Comparison of ENCODE assay signal across 9 cellular contexts in the genomic region with DNA sequence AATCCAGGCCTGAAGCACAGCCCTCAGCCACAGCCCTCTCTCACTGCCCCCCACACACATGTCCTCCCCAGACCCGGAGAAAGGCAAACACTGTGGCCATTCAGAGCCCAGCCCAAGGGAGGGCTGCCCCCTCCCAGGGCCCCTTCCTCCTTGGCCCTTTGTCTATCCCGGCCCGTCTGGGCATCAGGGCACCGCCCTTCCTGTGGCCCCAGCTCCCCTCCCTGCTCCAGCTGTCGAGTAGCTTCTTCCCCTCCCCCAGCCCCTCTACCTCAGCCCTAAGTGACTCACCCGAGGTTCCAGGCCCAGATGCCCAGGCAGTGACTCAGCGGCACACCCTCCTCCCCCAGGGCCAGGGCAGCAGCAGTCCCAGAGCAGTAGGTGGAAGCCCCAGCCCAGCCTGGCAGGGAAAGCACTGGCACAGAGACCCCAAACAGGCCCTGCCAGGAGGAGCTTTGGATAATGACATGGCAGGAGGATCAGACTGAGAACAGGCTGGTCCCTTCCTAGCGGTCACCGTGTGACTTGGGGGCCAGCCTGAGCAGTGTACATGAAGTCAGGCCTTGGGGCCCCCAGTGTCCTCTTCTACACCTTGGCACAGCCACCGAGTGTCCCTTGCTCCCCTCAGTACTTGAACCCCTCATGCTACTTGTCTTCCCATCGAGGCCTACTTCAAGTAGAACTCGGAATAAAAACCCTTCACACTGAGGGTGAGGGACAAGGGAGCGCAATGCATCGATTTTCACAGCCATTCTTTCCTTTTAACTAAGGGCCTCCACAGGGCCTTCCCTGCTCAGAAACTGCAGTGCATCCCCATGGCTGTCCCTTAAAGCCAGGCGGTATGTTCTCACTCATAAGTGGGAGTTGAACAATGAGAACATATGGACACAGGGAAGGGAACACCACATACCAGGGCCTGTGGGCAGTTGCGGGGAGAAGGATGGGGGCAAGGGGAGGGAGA. TPM values are rescaled to one million over a fixed set of nuclear protein-coding genes. Genes with fewer than 3 reads are reported as not detected.
A peak's percentile ranks its signal among the peaks of the same experiment; 100 is the strongest.
DNase-seq lines count a peak whose midpoint lies in the region; ATAC-seq, FAIRE-seq and TF ChIP-seq lines count a peak whose summit lies in the region.
"Had no signal": no experiment of that assay in that cellular context is flagged by ENCODE, and none has a peak within 500 bp of the region (broad histone marks: within the 10 kb centered on the region; RNA-seq: fewer than 3 reads in every experiment).

No MANE protein-coding gene starts in this region.

- H3K9me3 Mint-ChIP-seq in CD4-positive, CD25-positive, alpha-beta regulatory T cell, result no peaks in the 10 kb centered on the region
- H3K9me3 Mint-ChIP-seq: IgD-negative memory B cell had no signal

- H4K20me1 ChIP-seq in OCI-LY3 (ENCODE audit: insufficient read depth, low read length), result no peaks in the 10 kb centered on the region
- no peaks in the 10 kb centered on the region for H4K20me1 ChIP-seq in endothelial cell of umbilical vein (replicated peaks; ENCODE audit: control insufficient read depth, extremely low read depth, insufficient read depth, low read length)

- H3K36me3 ChIP-seq in CD4-positive, CD25-positive, alpha-beta regulatory T cell (ENCODE audit: control insufficient read depth, insufficient read depth, low read length), result no peaks in the 10 kb centered on the region
- H3K36me3 ChIP-seq in OCI-LY3 (replicated peaks; ENCODE audit: low read depth, low read length) (no peaks in the 10 kb centered on the region), endothelial cell of umbilical vein (ENCODE audit: control insufficient read depth in 2 of 2, extremely low read depth in 1 of 2, insufficient read depth in 2 of 2, low read length in 2 of 2) (no peaks in the 10 kb centered on the region), mucosa of rectum (ENCODE audit: control insufficient read depth in 2 of 2, insufficient read depth in 2 of 2, low read length in 2 of 2) (no peaks in the 10 kb centered on the region)

- TSS peak; percentile 90 for BruUV-seq in endothelial cell of umbilical vein (replicated peaks; lab: Mats Ljungman, UMichigan)

- no peaks in the 10 kb centered on the region for H3K79me2 ChIP-seq in OCI-LY3 (ENCODE audit: low read length)
- no peaks in the 10 kb centered on the region for H3K79me2 ChIP-seq in endothelial cell of umbilical vein (ENCODE audit: control insufficient read depth, insufficient read depth, low read length)

- H3K4me1 Mint-ChIP-seq in CD4-positive, CD25-positive, alpha-beta regulatory T cell, result peaks cover 0 to 40% (median 30%) of the 10 kb centered on the region in 4 donors

- peak; percentile 94 to 96 for ATAC-seq in CD4-positive, CD25-positive, alpha-beta regulatory T cell (ENCODE audit: low read depth in 2 of 2)
- peak; percentile 37 for ATAC-seq in HG02678 (IDR thresholded peaks at IDR 0.05; ENCODE audit: unreplicated experiment)
- ATAC-seq in HG02642 (IDR thresholded peaks at IDR 0.05; ENCODE audit: poor library complexity, unreplicated experiment), result no peak

- peak; percentile 32 to 93 (median 68) for DNase-seq in CD4-positive, CD25-positive, alpha-beta regulatory T cell
- peak; percentile 83 for DNase-seq in activated T-cell treated with anti-CD3 and anti-CD28 coated beads for 24 hours (ENCODE audit: low read depth)
- peak; percentile 96 for DNase-seq in endothelial cell of umbilical vein (ENCODE audit: low read depth, low spot score)
- peak; percentile 47 to 78 for DNase-seq in stimulated activated CD8-positive, alpha-beta memory T cell treated with anti-CD3 and anti-CD28 coated beads, Interleukin-4, amount 100 ng/mL, for 1 hour (ENCODE audit: low read depth in 2 of 2, low spot score in 1 of 2)

- H3K27ac ChIP-seq in CD4-positive, CD25-positive, alpha-beta regulatory T cell (ENCODE audit: insufficient read depth, low read length, poor library complexity, severe bottlenecking), result peak overlapping the region; percentile 60
- H3K27ac ChIP-seq in OCI-LY3 (ENCODE audit: low read length), result peak overlapping the region; percentile 30
- H3K27ac ChIP-seq in endothelial cell of umbilical vein (ENCODE audit: insufficient read depth, low read depth, low read length), result peak overlapping the region; percentile 99
- peak overlapping the region; percentile 98 for H3K27ac ChIP-seq in mucosa of rectum (ENCODE audit: low read depth in 2 of 2, low read length in 2 of 2)

- POLR2A ChIA-PET in endothelial cell of umbilical vein (lab: Charles Lee), result interaction anchor here (0.5 to 2.2 kb wide), 8 partner anchors 22 to 67 kb away, joined by 3 to 32 read pairs (median 4); partner anchors contain the start of genes CHTOP, S100A13 and S100A6

- H3K36me3 Mint-ChIP-seq in CD4-positive, CD25-positive, alpha-beta regulatory T cell, result no peaks in the 10 kb centered on the region

- H2AFZ ChIP-seq in OCI-LY3 (ENCODE audit: low read depth, low read length), result peak overlapping the region; percentile 77
- H2AFZ ChIP-seq in endothelial cell of umbilical vein (ENCODE audit: low read depth, low read length), result no peak overlapping the region

- peak; percentile 97 for FAIRE-seq in endothelial cell of umbilical vein (lab: Jason Lieb, UNC)

- CTCF ChIA-PET in endothelial cell of umbilical vein (lab: Charles Lee), result interaction anchor here (0.8 to 1.8 kb wide), 11 partner anchors 12 to 72 kb away, joined by 3 to 48 read pairs (median 7); partner anchors contain the start of genes CHTOP, S100A13 and S100A6

- peak overlapping the region; percentile 71 to 95 (median 88) for H3K27ac Mint-ChIP-seq in CD4-positive, CD25-positive, alpha-beta regulatory T cell

- no peak for TF ChIP-seq CTCF in OCI-LY3 (IDR thresholded peaks at IDR 0.05; ENCODE audit: low read depth, low read length)
- no peak for TF ChIP-seq CTCF in endothelial cell of umbilical vein (IDR thresholded peaks at IDR 0.05; ENCODE audit: extremely low read depth in 1 of 2, insufficient read depth in 1 of 2, low read depth in 1 of 2, low read length in 2 of 2)

- no peaks in the 10 kb centered on the region for H3K27me3 ChIP-seq in CD4-positive, CD25-positive, alpha-beta regulatory T cell (ENCODE audit: control insufficient read depth, insufficient read depth, low read length)
- H3K27me3 ChIP-seq in OCI-LY3 (ENCODE audit: low read depth, low read length), result 0 out of 2 replicates have a peak, but pooled peaks cover 5% of the 10 kb centered on the region
- no peaks in the 10 kb centered on the region for H3K27me3 ChIP-seq in endothelial cell of umbilical vein (ENCODE audit: control insufficient read depth in 2 of 2, insufficient read depth in 2 of 2, low read length in 2 of 2)
- no peaks in the 10 kb centered on the region for H3K27me3 ChIP-seq in mucosa of rectum (ENCODE audit: control insufficient read depth in 2 of 2, insufficient read depth in 2 of 2, low read length in 2 of 2)

- intact Hi-C loops in endothelial cell of umbilical vein (cut with micrococcal nuclease), result loop anchor here (1.0 kb wide), 2 partner anchors 17 to 42 kb away; partner anchors contain the start of gene S100A3

- H3K9me1 ChIP-seq in endothelial cell of umbilical vein (replicated peaks; ENCODE audit: control insufficient read depth, extremely low read depth, insufficient read depth, low read length), result no peaks in the 10 kb centered on the region

- TF ChIP-seq POLR2A in endothelial cell of umbilical vein (IDR thresholded peaks at IDR 0.05; ENCODE audit: low read depth, low read length), result no peak

- dilution Hi-C loops in endothelial cell of umbilical vein (cut with MboI; ENCODE audit: extremely low pct_ligation_motif_present, low sequenced_read_pairs), result no loop called here

- H3K4me2 ChIP-seq in OCI-LY3 (ENCODE audit: low read length), result peak overlapping the region; percentile 39
- no peak overlapping the region for H3K4me2 ChIP-seq in endothelial cell of umbilical vein (ENCODE audit: insufficient read depth, low read length)

- H3K4me3 ChIP-seq in CD4-positive, CD25-positive, alpha-beta regulatory T cell (ENCODE audit: low read depth, low read length), result no peak overlapping the region
- no peak overlapping the region for H3K4me3 ChIP-seq in OCI-LY3 (ENCODE audit: low read length)
- H3K4me3 ChIP-seq in endothelial cell of umbilical vein (replicated peaks in 1 of 3; ENCODE audit: insufficient read depth in 1 of 3, low read depth in 1 of 3, low read length in 3 of 3), result no peak overlapping the region
- H3K4me3 ChIP-seq in mucosa of rectum (ENCODE audit: low read length in 2 of 2), result peak overlapping the region; percentile 28 to 31

- peak overlapping the region; percentile 29; the same call in 1 of the 2 replicates for H3K9ac ChIP-seq in OCI-LY3 (ENCODE audit: low read length)
- H3K9ac ChIP-seq in endothelial cell of umbilical vein (replicated peaks; ENCODE audit: extremely low read depth, insufficient read depth, low read length), result peak overlapping the region; percentile 91
- H3K9ac ChIP-seq in mucosa of rectum (ENCODE audit: low read depth in 1 of 2, low read length in 2 of 2), result peak overlapping the region; percentile 76 to 90

- H3K9me3 ChIP-seq in CD4-positive, CD25-positive, alpha-beta regulatory T cell (ENCODE audit: control insufficient read depth in 2 of 2, low read length in 2 of 2), result no peaks in the 10 kb centered on the region
- H3K9me3 ChIP-seq in OCI-LY3 (ENCODE audit: insufficient read depth, low read length) (no peaks in the 10 kb centered on the region), endothelial cell of umbilical vein (replicated peaks; ENCODE audit: control insufficient read depth, insufficient read depth, low read length) (no peaks in the 10 kb centered on the region), mucosa of rectum (ENCODE audit: control insufficient read depth in 2 of 2, low read length in 2 of 2) (no peaks in the 10 kb centered on the region)

- peak overlapping the region in 3 of 4 donors; percentile 13 to 58 (median 41) for H3K4me3 Mint-ChIP-seq in CD4-positive, CD25-positive, alpha-beta regulatory T cell

- H3K27me3 Mint-ChIP-seq in CD4-positive, CD25-positive, alpha-beta regulatory T cell, result peaks cover 5% of the 10 kb centered on the region

- peaks cover 36% of the 10 kb centered on the region for H3K4me1 ChIP-seq in CD4-positive, CD25-positive, alpha-beta regulatory T cell (ENCODE audit: control insufficient read depth, insufficient read depth, low read length, poor library complexity, severe bottlenecking)
- H3K4me1 ChIP-seq in OCI-LY3 (ENCODE audit: low read length) (peaks cover 37% of the 10 kb centered on the region), endothelial cell of umbilical vein (ENCODE audit: control insufficient read depth, extremely low read depth, insufficient read depth, low read length) (peaks cover 34% of the 10 kb centered on the region), mucosa of rectum (ENCODE audit: control insufficient read depth in 2 of 2, insufficient read depth in 2 of 2, low read length in 2 of 2) (peaks cover 34 to 41% of the 10 kb centered on the region in 2 donors)

RNA-seq across cellular contexts. Expression of gene S100A2, which starts 1.0 kb away (rescaled TPM):
- not detected for total RNA-seq in CD4-positive, CD25-positive, alpha-beta regulatory T cell
- polyA plus RNA-seq in CD4-positive, CD25-positive, alpha-beta regulatory T cell, result not detected
- 4.0 and 4.4 TPM in 2 replicates for total RNA-seq in endothelial cell of umbilical vein
- polyA plus RNA-seq in endothelial cell of umbilical vein, result 3.9 and 4.3 TPM in 2 replicates
- 4.4 and 4.6 TPM in 2 replicates for polyA plus RNA-seq in endothelial cell of umbilical vein (2011; cell fraction: cytosol; rRNA removed)
- polyA plus RNA-seq in endothelial cell of umbilical vein (2011; cell fraction: nucleus; rRNA removed), result 5.0 and 5.6 TPM in 2 replicates
- 2.2 and 4.0 TPM in 2 replicates for polyA plus RNA-seq in endothelial cell of umbilical vein (2012)
- polyA minus RNA-seq in endothelial cell of umbilical vein, result 1.2 TPM in 1 of 2 replicates, not detected in the other
- polyA minus RNA-seq in endothelial cell of umbilical vein (2011; cell fraction: cytosol; rRNA and poly(A)+ RNA removed), result 3.6 TPM
- polyA minus RNA-seq in endothelial cell of umbilical vein (2011; cell fraction: nucleus; rRNA and poly(A)+ RNA removed), result not detected in 2 replicates
- polyA plus RNA-seq: IgD-negative memory B cell had no signal

RNA-seq across cellular contexts. Expression of gene S100A3, which starts 17.6 kb away (rescaled TPM):
- total RNA-seq in CD4-positive, CD25-positive, alpha-beta regulatory T cell, result not detected
- not detected for polyA plus RNA-seq in CD4-positive, CD25-positive, alpha-beta regulatory T cell
- 0.42 TPM in 1 of 2 replicates, not detected in the other for total RNA-seq in endothelial cell of umbilical vein
- polyA plus RNA-seq in endothelial cell of umbilical vein, result 1.3 and 1.9 TPM in 2 replicates
- polyA plus RNA-seq in endothelial cell of umbilical vein (2011; cell fraction: cytosol; rRNA removed), result 0.98 and 1.2 TPM in 2 replicates
- polyA plus RNA-seq in endothelial cell of umbilical vein (2011; cell fraction: nucleus; rRNA removed), result 0.26 and 0.76 TPM in 2 replicates
- polyA plus RNA-seq in endothelial cell of umbilical vein (2012), result 2.2 and 2.3 TPM in 2 replicates
- polyA minus RNA-seq in endothelial cell of umbilical vein, result not detected in 2 replicates
- polyA minus RNA-seq in endothelial cell of umbilical vein (2011; cell fraction: cytosol; rRNA and poly(A)+ RNA removed), result not detected
- not detected in 2 replicates for polyA minus RNA-seq in endothelial cell of umbilical vein (2011; cell fraction: nucleus; rRNA and poly(A)+ RNA removed)
- polyA plus RNA-seq: IgD-negative memory B cell had no signal

RNA-seq across cellular contexts. Expression of gene S100A4, which starts 21.1 kb away (rescaled TPM):
- total RNA-seq in CD4-positive, CD25-positive, alpha-beta regulatory T cell, result 928 TPM
- polyA plus RNA-seq in CD4-positive, CD25-positive, alpha-beta regulatory T cell, result 1,000 to 10,000 TPM; 2,534 to 4,309 (median 3,364) TPM
- total RNA-seq in endothelial cell of umbilical vein, result not detected in 2 replicates
- polyA plus RNA-seq in endothelial cell of umbilical vein, result 0.62 and 1.1 TPM in 2 replicates
- 0.49 and 0.61 TPM in 2 replicates for polyA plus RNA-seq in endothelial cell of umbilical vein (2011; cell fraction: cytosol; rRNA removed)
- polyA plus RNA-seq in endothelial cell of umbilical vein (2011; cell fraction: nucleus; rRNA removed), result 0.53 TPM in 1 of 2 replicates, not detected in the other
- polyA plus RNA-seq in endothelial cell of umbilical vein (2012), result 0.55 and 0.67 TPM in 2 replicates
- not detected in 2 replicates for polyA minus RNA-seq in endothelial cell of umbilical vein
- polyA minus RNA-seq in endothelial cell of umbilical vein (2011; cell fraction: cytosol; rRNA and poly(A)+ RNA removed), result 392 TPM
- polyA minus RNA-seq in endothelial cell of umbilical vein (2011; cell fraction: nucleus; rRNA and poly(A)+ RNA removed), result 1.6 TPM in 1 of 2 replicates, not detected in the other

RNA-seq across cellular contexts. Expression of gene S100A5, which starts 26.0 kb away (rescaled TPM):
- 1.8 TPM for total RNA-seq in CD4-positive, CD25-positive, alpha-beta regulatory T cell
- polyA plus RNA-seq in CD4-positive, CD25-positive, alpha-beta regulatory T cell, result 1 to 10 TPM; 1.2 to 3.0 (median 1.7) TPM
- not detected in 2 replicates for total RNA-seq in endothelial cell of umbilical vein
- not detected in 2 replicates for polyA plus RNA-seq in endothelial cell of umbilical vein
- not detected in 2 replicates for polyA plus RNA-seq in endothelial cell of umbilical vein (2011; cell fraction: cytosol; rRNA removed)
- polyA plus RNA-seq in endothelial cell of umbilical vein (2011; cell fraction: nucleus; rRNA removed), result not detected in 2 replicates
- polyA plus RNA-seq in endothelial cell of umbilical vein (2012), result not detected in 2 replicates
- polyA minus RNA-seq in endothelial cell of umbilical vein, result not detected in 2 replicates
- not detected for polyA minus RNA-seq in endothelial cell of umbilical vein (2011; cell fraction: cytosol; rRNA and poly(A)+ RNA removed)
- not detected in 2 replicates for polyA minus RNA-seq in endothelial cell of umbilical vein (2011; cell fraction: nucleus; rRNA and poly(A)+ RNA removed)

RNA-seq across cellular contexts. Expression of gene S100A6, which starts 30.9 kb away (rescaled TPM):
- total RNA-seq in CD4-positive, CD25-positive, alpha-beta regulatory T cell, result 304 TPM
- polyA plus RNA-seq in CD4-positive, CD25-positive, alpha-beta regulatory T cell, result 1,000 to 10,000 TPM in 2 of 4 donors, 100 to 1,000 TPM in 2; 660 to 1,174 (median 946) TPM
- 908 and 937 TPM in 2 replicates for total RNA-seq in endothelial cell of umbilical vein
- 552 and 1,048 TPM in 2 replicates for polyA plus RNA-seq in endothelial cell of umbilical vein
- polyA plus RNA-seq in endothelial cell of umbilical vein (2011; cell fraction: cytosol; rRNA removed), result 546 and 836 TPM in 2 replicates
- polyA plus RNA-seq in endothelial cell of umbilical vein (2011; cell fraction: nucleus; rRNA removed), result 165 and 192 TPM in 2 replicates
- 1,329 and 2,007 TPM in 2 replicates for polyA plus RNA-seq in endothelial cell of umbilical vein (2012)
- 399 and 432 TPM in 2 replicates for polyA minus RNA-seq in endothelial cell of umbilical vein
- polyA minus RNA-seq in endothelial cell of umbilical vein (2011; cell fraction: cytosol; rRNA and poly(A)+ RNA removed), result 1,781 TPM
- 44.4 and 69.7 TPM in 2 replicates for polyA minus RNA-seq in endothelial cell of umbilical vein (2011; cell fraction: nucleus; rRNA and poly(A)+ RNA removed)

Comparison
In these comparisons a context has a peak if more than half of its experiments do, and no peak if none do; other contexts are left out.
1. H3K27ac ChIP-seq: peak in every context shown above with its lines; median percentile 99 in endothelial cell of umbilical vein; 98 in mucosa of rectum; 60 in CD4-positive, CD25-positive, alpha-beta regulatory T cell; 30 in OCI-LY3.
2. H3K4me3 ChIP-seq: peak in mucosa of rectum (2 of 2); none in CD4-positive, CD25-positive, alpha-beta regulatory T cell (single experiment), OCI-LY3 (single experiment) and endothelial cell of umbilical vein (0 of 3).
3. H3K9ac ChIP-seq: peak in every context shown above with its lines; median percentile 91 in endothelial cell of umbilical vein; 83 in mucosa of rectum; 29 in OCI-LY3.
4. RNA of gene S100A4, which starts 21.1 kb away (total RNA-seq): 928 TPM in CD4-positive, CD25-positive, alpha-beta regulatory T cell (single experiment); not detected in endothelial cell of umbilical vein; every median in the first group is over 100 times any median in the second.
5. Peak in every context shown above with its lines, with median percentiles within 50 percentile points of each other: DNase-seq.